In the genomic region with DNA sequence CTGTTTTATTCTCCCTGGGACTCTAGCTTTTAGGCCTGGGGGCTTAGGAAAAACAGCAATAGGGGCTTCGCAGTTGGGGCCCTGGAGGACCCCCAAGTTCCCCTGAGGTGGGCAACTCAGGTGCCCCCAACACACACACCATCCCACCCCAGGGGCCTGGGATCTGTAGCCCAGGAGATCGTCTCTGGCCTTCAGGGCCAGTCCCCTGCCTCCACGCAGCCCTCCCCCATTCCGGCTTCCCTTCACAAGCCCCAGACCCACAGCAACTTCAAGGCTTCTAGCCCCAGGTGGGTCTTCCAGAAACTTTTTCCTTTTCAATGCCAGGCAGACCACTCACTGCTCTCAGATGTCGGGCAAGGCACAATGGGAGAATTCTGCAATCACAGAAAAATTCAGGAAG, we compare ENCODE assay signal across 15 cellular contexts.
DNase-seq lines count a peak whose midpoint lies in the region; ATAC-seq and TF ChIP-seq lines count a peak whose summit lies in the region.
"Had no signal": no experiment of that assay in that cellular context is flagged by ENCODE, and none has a peak within 500 bp of the region (broad histone marks: within the 10 kb centered on the region; RNA-seq: fewer than 3 reads in every experiment).

No MANE protein-coding gene starts in this region.

- no peaks in the 10 kb centered on the region for H3K9me3 Mint-ChIP-seq in GM23338

- H3K4me1 Mint-ChIP-seq in GM23338: peaks cover 21% of the 10 kb centered on the region

- H3K9me3 ChIP-seq in spleen: no peaks in the 10 kb centered on the region

- H3K4me2 ChIP-seq in GM23338: peak overlapping the region; percentile 40; the same call in 1 of the 2 replicates
- H3K4me2 ChIP-seq: PC-9 had no signal

- TF ChIP-seq POLR2A in spleen (IDR thresholded peaks at IDR 0.05): no peak

- peaks cover 5% of the 10 kb centered on the region for H3K27me3 Mint-ChIP-seq in GM23338 (ENCODE audit: insufficient read depth, low read depth, poor library complexity)

- no peaks in the 10 kb centered on the region for H3K27me3 ChIP-seq in GM23338 (ENCODE audit: insufficient read depth)
- H3K27me3 ChIP-seq in spleen (replicated peaks in 1 of 7): peaks cover 0 to 10% (median 0%) of the 10 kb centered on the region in 7 donors

- H3K27ac ChIP-seq in GM23338 (ENCODE audit: low read depth): no peak overlapping the region
- peak overlapping the region in 6 of 8 donors; percentile 26 to 75 (median 69) for H3K27ac ChIP-seq in spleen
- H3K27ac ChIP-seq: C4-2B, PC-9 had no signal

- no peaks in the 10 kb centered on the region for H3K9me2 ChIP-seq in GM23338 (ENCODE audit: insufficient read depth)

- H3K79me2 ChIP-seq in GM23338 (replicated peaks; ENCODE audit: insufficient read depth): no peaks in the 10 kb centered on the region

- H3K4me3 Mint-ChIP-seq in GM23338: no peak overlapping the region
- H3K4me3 Mint-ChIP-seq: HFFc6 had no signal

- H3K36me3 ChIP-seq in GM23338 (ENCODE audit: insufficient read depth): no peaks in the 10 kb centered on the region
- no peaks in the 10 kb centered on the region for H3K36me3 ChIP-seq in spleen

- H4K20me1 ChIP-seq in GM23338 (replicated peaks; ENCODE audit: insufficient read depth): no peaks in the 10 kb centered on the region

- 82 to 92% (median 86%) methylated on average over 5 of the region's 5 CpGs for WGBS in spleen, 5 donors

- TF ChIP-seq CTCF in GM23338 (conservative IDR thresholded peaks at IDR 0.05; ENCODE audit: low read depth in 2 of 2) (no peak), spleen (IDR thresholded peaks at IDR 0.05 in 8 of 11, conservative IDR thresholded peaks at IDR 0.05 in 3 of 11) (no peak)

- no peaks in the 10 kb centered on the region for H3K36me3 Mint-ChIP-seq in GM23338 (ENCODE audit: low read depth)

- H3F3A ChIP-seq in GM23338 (replicated peaks; ENCODE audit: low read depth): no peaks in the 10 kb centered on the region

- H3K4me3 ChIP-seq in GM23338 (no peak overlapping the region), spleen (no peak overlapping the region)
- H3K4me3 ChIP-seq: PC-9 had no signal

- peak; percentile 25 for DNase-seq in activated effector memory CD4-positive, alpha-beta T cell treated with anti-CD3 and anti-CD28 coated beads, Interleukin-2, amount 50 U/mL, for 16 hours
- no peak for DNase-seq in activated effector memory CD4-positive, alpha-beta T cell treated with Interleukin-2 at 50 U/mL for 16 hours
- DNase-seq in GM23338 (ENCODE audit: low spot score) (no peak), islet precursor cell (peak; percentile 9), spleen (peak; percentile 42), sciatic nerve (ENCODE audit: low spot score) (no peak)
- DNase-seq: DND-41, HFFc6, NCI-H1048, NCI-H1436 treated with DMSO at 0.1 percent for 48 hours, NCI-H2029 treated with DMSO at 0.1 percent for 48 hours, NCI-H446 treated with DMSO at 0.1 percent for 48 hours, PC-9 had no signal

- peak overlapping the region; percentile 98 for H2AFZ ChIP-seq in GM23338
- H2AFZ ChIP-seq: PC-9 had no signal

- ATAC-seq in GM23338: no peak
- ATAC-seq in GM19463 (IDR thresholded peaks at IDR 0.05; ENCODE audit: unreplicated experiment): no peak
- ATAC-seq in sciatic nerve: no peak

- H3K27ac Mint-ChIP-seq in GM23338: no peak overlapping the region
- H3K27ac Mint-ChIP-seq: HFFc6 had no signal

- peaks cover 14% of the 10 kb centered on the region; the same call in 1 of the 2 replicates for H3K4me1 ChIP-seq in GM23338 (ENCODE audit: insufficient read depth)
- H3K4me1 ChIP-seq in spleen: peaks cover 0 to 18% (median 0%) of the 10 kb centered on the region in 6 donors

- intact Hi-C loops in spleen (cut with DNase I; ENCODE audit: low total_unique reads) (no loop called here), sciatic nerve (cut with DNase I) (no loop called here)

TF ChIP-seq in GM23338, 12 proteins besides CTCF, POLR2A, EP300 and RAD21:
- TF ChIP-seq NANOG (IDR thresholded peaks at IDR 0.05; ENCODE audit: borderline replicate concordance) (no peak), ZNF114 (CRISPR knock-in tag; IDR thresholded peaks at IDR 0.05) (no peak), CREB1 (CRISPR knock-in tag; IDR thresholded peaks at IDR 0.05; ENCODE audit: low read depth) (no peak), STAT1 (IDR thresholded peaks at IDR 0.05; ENCODE audit: unreplicated experiment) (no peak)

Comparison
In these comparisons a context has a peak if more than half of its experiments do, and no peak if none do; other contexts are left out.
1. DNase-seq: peak in activated effector memory CD4-positive, alpha-beta T cell treated with anti-CD3 and anti-CD28 coated beads, Interleukin-2, amount 50 U/mL, for 16 hours (single experiment), islet precursor cell (single experiment) and spleen (single experiment); none in activated effector memory CD4-positive, alpha-beta T cell treated with Interleukin-2 at 50 U/mL for 16 hours (single experiment), GM23338 (single experiment) and sciatic nerve (single experiment).